Comparison of ENCODE assay signal across 2 cellular contexts in genomic region chr2:44335806-44336538, GRCh38.
A peak's percentile ranks its signal among the peaks of the same experiment; 100 is the strongest.
TF ChIP-seq lines count a peak whose summit lies in the region.

No MANE protein-coding gene starts in this region.

TF ChIP-seq in IMR-90, 13 proteins besides CTCF, POLR2A, EP300 and RAD21:
- TF ChIP-seq BHLHE40 (IDR thresholded peaks at IDR 0.05; ENCODE audit: low read depth, low read length), result no peak

TF ChIP-seq in K562, 482 proteins besides CTCF, POLR2A, EP300 and RAD21:
- TF ChIP-seq ZKSCAN1 (IDR thresholded peaks at IDR 0.05; ENCODE audit: low read depth, low read length) (no peak), ZNF146 (CRISPR knock-in tag; IDR thresholded peaks at IDR 0.05; ENCODE audit: unreplicated experiment) (peak; percentile 57)
